9 cellular contexts compared by ENCODE assay signal in genomic region chr1:86318431-86318830, GRCh38.
"Had no signal": no experiment of that assay in that cellular context is flagged by ENCODE, and none has a peak within 500 bp of the region (broad histone marks: within the 10 kb centered on the region; RNA-seq: fewer than 3 reads in every experiment).

No MANE protein-coding gene starts in this region.

- H3K27ac Mint-ChIP-seq: HFFc6, IgD-negative memory B cell had no signal

- ATAC-seq: HCT116, HepG2 had no signal

- H3K36me3 ChIP-seq: HAP-1 had no signal

- H2AFZ ChIP-seq: GM23248 had no signal

- H3K4me1 Mint-ChIP-seq: IgD-negative memory B cell had no signal

- H3K36me3 Mint-ChIP-seq: IgD-negative memory B cell had no signal

- H3K4me1 ChIP-seq: HAP-1 had no signal

- H3K9me3 ChIP-seq: HAP-1 had no signal

- H3K27ac ChIP-seq: GM23248, HL-60 had no signal

- H3K4me3 Mint-ChIP-seq: HFFc6 had no signal

- H3K4me3 ChIP-seq: GM23248, HAP-1 had no signal

- H3K9ac ChIP-seq: GM23248 had no signal

- H3K9me3 Mint-ChIP-seq: HFFc6, IgD-negative memory B cell had no signal

- DNase-seq: GM23248, GOT3, H7, HFFc6 had no signal
